In the genomic region with DNA sequence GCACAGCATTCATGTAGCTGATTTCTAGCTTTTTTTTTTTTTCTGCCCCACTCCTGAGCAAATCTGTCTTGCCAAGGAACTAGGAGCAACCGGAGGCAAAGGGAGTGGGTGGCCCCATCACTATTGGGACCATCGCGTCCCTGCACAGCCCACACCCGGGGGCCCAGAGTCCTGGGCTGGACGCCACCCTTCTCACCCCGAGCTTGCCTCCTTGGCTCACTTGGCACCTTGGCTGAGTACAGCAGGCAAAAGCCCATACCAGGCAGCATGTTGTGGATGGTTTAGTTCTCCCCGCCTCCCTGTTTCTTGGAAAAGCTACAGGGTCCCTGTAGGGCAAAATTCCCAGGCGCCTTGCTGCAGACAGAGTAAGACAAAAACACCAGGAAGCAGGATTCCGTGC, we compare ENCODE assay signal across 23 cellular contexts. TPM values are rescaled to one million over a fixed set of nuclear protein-coding genes. Genes with fewer than 3 reads are reported as not detected.
DNase-seq lines count a peak whose midpoint lies in the region; TF ChIP-seq lines count a peak whose summit lies in the region.
"Had no signal": no experiment of that assay in that cellular context is flagged by ENCODE, and none has a peak within 500 bp of the region (broad histone marks: within the 10 kb centered on the region; RNA-seq: fewer than 3 reads in every experiment).

No MANE protein-coding gene starts in this region.

- peak overlapping the region; percentile 7 to 9 for H3K27ac ChIP-seq in esophagus (ENCODE audit: low read depth in 2 of 2, low read length in 1 of 2)
- H3K27ac ChIP-seq in stomach, result peak overlapping the region in 4 of 5 donors; percentile 13 to 70 (median 39)
- H3K27ac ChIP-seq: foreskin keratinocyte, GM23248 had no signal

- TF ChIP-seq POLR2A in stomach (IDR thresholded peaks at IDR 0.05), result no peak

- H3K4me1 ChIP-seq in esophagus (ENCODE audit: control insufficient read depth in 2 of 2, insufficient read depth in 2 of 2, low read length in 1 of 2) (peaks cover 0 to 2% of the 10 kb centered on the region in 2 donors), stomach (peaks cover 6 to 72% (median 33%) of the 10 kb centered on the region in 4 donors)
- H3K4me1 ChIP-seq: foreskin keratinocyte had no signal

- H3K27me3 ChIP-seq in H7 (ENCODE audit: control insufficient read depth, insufficient read depth, low read length) (peaks cover 36% of the 10 kb centered on the region), esophagus (ENCODE audit: control insufficient read depth in 1 of 2, insufficient read depth in 2 of 2, low read length in 2 of 2) (no peaks in the 10 kb centered on the region), stomach (no peaks in the 10 kb centered on the region)
- H3K27me3 ChIP-seq: foreskin keratinocyte, ovary had no signal

- intact Hi-C loops in stomach (cut with DNase I; ENCODE audit: low total_unique reads), result no loop called here

- TF ChIP-seq EP300 in stomach (IDR thresholded peaks at IDR 0.05), result no peak

- no peak overlapping the region for H3K4me3 ChIP-seq in H7 (ENCODE audit: insufficient read depth, low read depth, low read length)
- no peak overlapping the region for H3K4me3 ChIP-seq in esophagus (ENCODE audit: low read depth in 1 of 2, low read length in 2 of 2)
- no peak overlapping the region for H3K4me3 ChIP-seq in stomach
- H3K4me3 ChIP-seq: GM23248, ovary had no signal

- peak; percentile 32 for DNase-seq in H7
- DNase-seq in middle frontal gyrus (ENCODE audit: extremely low spot score, low spot score), result peak; percentile 29
- DNase-seq in stomach, result no peak
- no peak for DNase-seq in NCI-H2171 (lab: John Stamatoyannopoulos, UW)
- DNase-seq in HuH-7.5 (ENCODE audit: low spot score), result no peak
- no peak for DNase-seq in activated CD8-positive, alpha-beta memory T cell treated with anti-CD3 and anti-CD28 coated beads, Interleukin-2, amount 50 U/mL, for 4 hours
- DNase-seq in kidney glomerular epithelial cell (lab: John Stamatoyannopoulos, UW), result no peak
- DNase-seq: activated CD4-positive, alpha-beta T cell treated with anti-CD3 and anti-CD28 coated beads, Interleukin-2, amount 10 ng/mL, durations not matched to agents 24 days and 14 days; activated CD8-positive, alpha-beta memory T cell treated with anti-CD3 and anti-CD28 coated beads, Interleukin-2, amount 50 U/mL, for 48 hours; DMS79 treated with DMSO at 0.1 percent for 48 hours; foreskin keratinocyte; GM23248; NCI-H1694; NCI-H345; NK-92 treated with Interleukin-12 subunit alpha and Interleukin-12 subunit beta, amount 100 ng/mL, for 24 hours; ovary; small intestine; stimulated activated CD4-positive, alpha-beta T cell treated with anti-CD3 and anti-CD28 coated beads, Interleukin-4, amount 100 ng/mL, for 24 hours had no signal

- no peaks in the 10 kb centered on the region for H3K36me3 ChIP-seq in H7 (replicated peaks; ENCODE audit: control insufficient read depth, insufficient read depth, low read length)
- peaks cover 0 to 4% of the 10 kb centered on the region in 2 donors for H3K36me3 ChIP-seq in esophagus (ENCODE audit: control insufficient read depth in 2 of 2, insufficient read depth in 2 of 2, low read length in 1 of 2)
- peaks cover 24 to 42% (median 35%) of the 10 kb centered on the region in 4 donors for H3K36me3 ChIP-seq in stomach
- H3K36me3 ChIP-seq: ovary had no signal

- H3K9me3 ChIP-seq in esophagus (ENCODE audit: control insufficient read depth in 2 of 2, insufficient read depth in 1 of 2, low read depth in 1 of 2, low read length in 1 of 2) (no peaks in the 10 kb centered on the region), stomach (no peaks in the 10 kb centered on the region)
- H3K9me3 ChIP-seq: ovary had no signal

- WGBS in esophagus, 2 donors, result 40 to 71% methylated on average over 9 of the region's 9 CpGs
- 72 to 90% (median 85%) methylated on average over 9 of the region's 9 CpGs for WGBS in stomach, 5 donors

- no peak for TF ChIP-seq CTCF in stomach (IDR thresholded peaks at IDR 0.05)

RNA-seq across cellular contexts. Expression of a gene that starts 13.7 kb away (rescaled TPM):
- 6.0 and 10.9 TPM in 2 replicates for total RNA-seq in H7 (2014; rRNA removed; shearing (Covaris generic))
- polyA plus RNA-seq in esophagus, result under 1 TPM; 0.02 to 0.29 TPM
- total RNA-seq in stomach, result 100 to 1,000 TPM in 1 of 5 donors, 10 to 100 TPM in 1, 1 to 10 TPM in 2, not detected in 1; 1.4 to 178 (median 38.3) TPM
- polyA plus RNA-seq in stomach, result 100 to 1,000 TPM in 1 of 3 donors, 10 to 100 TPM in 2; 14.1 to 116 (median 68.7) TPM
- total RNA-seq: activated CD4-positive, alpha-beta T cell treated with anti-CD3 and anti-CD28 coated beads, Interleukin-2, amount 10 ng/mL, durations not matched to agents 24 days and 14 days; foreskin keratinocyte; GM23248; myocyte; RPMI7951 had no signal
- polyA plus RNA-seq: GM23248 had no signal

RNA-seq across cellular contexts. Expression of a gene that starts 16.6 kb away (rescaled TPM):
- total RNA-seq in H7 (2014; rRNA removed; shearing (Covaris generic)), result not detected in 2 replicates
- polyA plus RNA-seq in esophagus (not detected), stomach (1 to 10 TPM in 1 of 3 donors, not detected in 2; 2.7 TPM)
- total RNA-seq in stomach, result not detected
- total RNA-seq: activated CD4-positive, alpha-beta T cell treated with anti-CD3 and anti-CD28 coated beads, Interleukin-2, amount 10 ng/mL, durations not matched to agents 24 days and 14 days; foreskin keratinocyte; GM23248; left lobe of liver; myocyte; RPMI7951 had no signal
- polyA plus RNA-seq: foreskin keratinocyte, GM23248, ovary, thymus had no signal

RNA-seq across cellular contexts. Expression of a gene that starts 33.8 kb away (rescaled TPM):
- 24.1 and 32.1 TPM in 2 replicates for total RNA-seq in H7 (2014; rRNA removed; shearing (Covaris generic))
- 10 to 100 TPM; 14.9 to 16.7 TPM for polyA plus RNA-seq in esophagus
- 10 to 100 TPM in 2 of 5 donors, 1 to 10 TPM in 1, under 1 TPM in 1, not detected in 1; 0.45 to 21.7 (median 11.1) TPM for total RNA-seq in stomach
- 10 to 100 TPM; 10.7 to 14.1 (median 13.6) TPM for polyA plus RNA-seq in stomach

RNA-seq across cellular contexts. Expression of a gene that starts 39.5 kb away (rescaled TPM):
- 71.6 and 76.6 TPM in 2 replicates for total RNA-seq in H7 (2014; rRNA removed; shearing (Covaris generic))
- polyA plus RNA-seq in esophagus, result 10 to 100 TPM; 23.0 to 28.0 TPM
- 100 to 1,000 TPM in 1 of 5 donors, 10 to 100 TPM in 3, 1 to 10 TPM in 1; 9.4 to 113 (median 31.9) TPM for total RNA-seq in stomach
- 10 to 100 TPM; 10.5 to 17.2 (median 13.9) TPM for polyA plus RNA-seq in stomach

Comparison
In these comparisons a context has a peak if more than half of its experiments do, and no peak if none do; other contexts are left out.
1. DNase-seq: peak in H7 (single experiment) and middle frontal gyrus (single experiment); none in stomach (single experiment), NCI-H2171 (single experiment), HuH-7.5 (single experiment), activated CD8-positive, alpha-beta memory T cell treated with anti-CD3 and anti-CD28 coated beads, Interleukin-2, amount 50 U/mL, for 4 hours (single experiment) and kidney glomerular epithelial cell (single experiment).